19 cellular contexts compared by ENCODE assay signal in genomic region chr12:94769746-94770396, GRCh38.
DNase-seq lines count a peak whose midpoint lies in the region; ATAC-seq and TF ChIP-seq lines count a peak whose summit lies in the region.
"Had no signal": no experiment of that assay in that cellular context is flagged by ENCODE, and none has a peak within 500 bp of the region (broad histone marks: within the 10 kb centered on the region; RNA-seq: fewer than 3 reads in every experiment).

No MANE protein-coding gene starts in this region.

- H3K4me3 ChIP-seq in endocrine pancreas (ENCODE audit: control insufficient read depth, insufficient read depth, low read length), result peak overlapping the region; percentile 44
- H3K4me3 ChIP-seq: heart left ventricle, MG63 had no signal

- peak; percentile 33 for ATAC-seq in GM18505 (IDR thresholded peaks at IDR 0.05; ENCODE audit: unreplicated experiment)
- no peak for ATAC-seq in stimulated activated memory B cell treated with anti-CD40 and anti-IgM and Interleukin-4, amounts not matched to agents 10 μg/mL and 1 μg/mL and 100 μg/mL, for 72 hours
- no peak for ATAC-seq in Right ventricle myocardium inferior
- no peak for ATAC-seq in HG02588 (IDR thresholded peaks at IDR 0.05; ENCODE audit: unreplicated experiment)
- ATAC-seq: activated CD8-positive, alpha-beta T cell treated with anti-CD3 and anti-CD28 coated beads for 36 hours; HCT116; heart left ventricle had no signal

- peak overlapping the region; percentile 78 for H3K27ac Mint-ChIP-seq in stimulated activated memory B cell treated with anti-CD40 and anti-IgM and Interleukin-4, amounts not matched to agents 10 μg/mL and 1 μg/mL and 100 μg/mL, for 72 hours
- H3K27ac Mint-ChIP-seq: activated CD8-positive, alpha-beta T cell treated with anti-CD3 and anti-CD28 coated beads for 36 hours had no signal

- no peaks in the 10 kb centered on the region for H3K27me3 ChIP-seq in endocrine pancreas (ENCODE audit: control insufficient read depth, insufficient read depth, low read length)
- H3K27me3 ChIP-seq: MG63, Peyer's patch had no signal

- H3K4me1 Mint-ChIP-seq in stimulated activated memory B cell treated with anti-CD40 and anti-IgM and Interleukin-4, amounts not matched to agents 10 μg/mL and 1 μg/mL and 100 μg/mL, for 72 hours, result peaks cover 47% of the 10 kb centered on the region

- CTCF ChIA-PET in GM10248 (lab: Yijun Ruan, JAX), result interaction anchor here (0.8 to 1.6 kb wide), 6 partner anchors 7 to 104 kb away, joined by 3 to 5 read pairs (median 3); no protein-coding TSS in a partner anchor

- no peaks in the 10 kb centered on the region for H3K27me3 Mint-ChIP-seq in stimulated activated memory B cell treated with anti-CD40 and anti-IgM and Interleukin-4, amounts not matched to agents 10 μg/mL and 1 μg/mL and 100 μg/mL, for 72 hours

- intact Hi-C loops in Right ventricle myocardium inferior (cut with DNase I), result loop anchor here (10.0 kb wide), 1 partner anchor 635 kb away; no protein-coding TSS in a partner anchor

- DNase-seq in NAMALWA (ENCODE audit: low spot score), result peak; percentile 46
- DNase-seq in DMS153 (lab: John Stamatoyannopoulos, UW), result no peak
- no peak for DNase-seq in Right ventricle myocardium inferior (ENCODE audit: missing footprints)
- no peak for DNase-seq in GM10248 (ENCODE audit: extremely low spot score)
- DNase-seq: activated CD8-positive, alpha-beta T cell treated with anti-CD3 and anti-CD28 coated beads for 36 hours; activated naive CD4-positive, alpha-beta T cell treated with Interleukin-2 at 50 U/mL for 16 hours; activated T-cell treated with anti-CD3 and anti-CD28 coated beads, Interleukin-2, amount 50 U/mL, for 1 hour; amniotic stem cell; heart left ventricle; MG63; NCI-H146; NCI-H774; stimulated activated CD4-positive, alpha-beta T cell treated with anti-CD3 and anti-CD28 coated beads, Interleukin-4, amount 100 ng/mL, for 24 hours had no signal

- peaks cover 18% of the 10 kb centered on the region for H3K36me3 Mint-ChIP-seq in stimulated activated memory B cell treated with anti-CD40 and anti-IgM and Interleukin-4, amounts not matched to agents 10 μg/mL and 1 μg/mL and 100 μg/mL, for 72 hours

- TF ChIP-seq POLR2A in GM18505 (IDR thresholded peaks at IDR 0.05; ENCODE audit: borderline replicate concordance, extremely low read depth, insufficient read depth, insufficient read length), result no peak

- peaks cover 3% of the 10 kb centered on the region for H3K9me3 Mint-ChIP-seq in stimulated activated memory B cell treated with anti-CD40 and anti-IgM and Interleukin-4, amounts not matched to agents 10 μg/mL and 1 μg/mL and 100 μg/mL, for 72 hours

- POLR2A ChIA-PET in GM10248 (lab: Yijun Ruan, JAX), result no interaction called here

- H3K36me3 ChIP-seq in endocrine pancreas (ENCODE audit: control insufficient read depth, insufficient read depth, low read length), result no peaks in the 10 kb centered on the region
- H3K36me3 ChIP-seq: heart left ventricle, MG63, Peyer's patch had no signal

- TF ChIP-seq CTCF in GM10248 (IDR thresholded peaks at IDR 0.05; ENCODE audit: control extremely low read depth, extremely low read depth, low read depth, missing control alignments), result no peak

- no peak overlapping the region for H3K9ac ChIP-seq in endocrine pancreas (ENCODE audit: control insufficient read depth, insufficient read depth, low read length)

- peaks cover 15% of the 10 kb centered on the region for H3K4me1 ChIP-seq in endocrine pancreas (ENCODE audit: control insufficient read depth, insufficient read depth, low read length)

- H3K4me3 Mint-ChIP-seq in stimulated activated memory B cell treated with anti-CD40 and anti-IgM and Interleukin-4, amounts not matched to agents 10 μg/mL and 1 μg/mL and 100 μg/mL, for 72 hours, result no peak overlapping the region
- H3K4me3 Mint-ChIP-seq: activated CD8-positive, alpha-beta T cell treated with anti-CD3 and anti-CD28 coated beads for 36 hours had no signal

- H3K9me3 ChIP-seq in endocrine pancreas (ENCODE audit: control insufficient read depth, low read length), result no peaks in the 10 kb centered on the region
- H3K9me3 ChIP-seq: Peyer's patch had no signal
